ENCODE assay signal across 18 cellular contexts in genomic region chr6:97150932-97151331, GRCh38.
DNase-seq lines count a peak whose midpoint lies in the region; ATAC-seq and TF ChIP-seq lines count a peak whose summit lies in the region.
"Had no signal": no experiment of that assay in that cellular context is flagged by ENCODE, and none has a peak within 500 bp of the region (broad histone marks: within the 10 kb centered on the region; RNA-seq: fewer than 3 reads in every experiment).

No MANE protein-coding gene starts in this region.

- peaks cover 2% of the 10 kb centered on the region for H3K9me3 Mint-ChIP-seq in activated naive CD8-positive, alpha-beta T cell treated with anti-CD3 and anti-CD28 coated beads, Interleukin-2, amount 50 U/mL, for 24 hours
- H3K9me3 Mint-ChIP-seq in activated naive CD8-positive, alpha-beta T cell treated with anti-CD3 and anti-CD28 coated beads for 36 hours: peaks cover 2% of the 10 kb centered on the region

- no peak overlapping the region for H3K4me3 ChIP-seq in RWPE2 (ENCODE audit: severe bottlenecking)
- H3K4me3 ChIP-seq: GM23338 had no signal

- H3K27ac Mint-ChIP-seq in activated naive CD8-positive, alpha-beta T cell treated with anti-CD3 and anti-CD28 coated beads, Interleukin-2, amount 50 U/mL, for 24 hours: peak overlapping the region; percentile 62
- no peak overlapping the region for H3K27ac Mint-ChIP-seq in activated naive CD8-positive, alpha-beta T cell treated with anti-CD3 and anti-CD28 coated beads for 36 hours
- H3K27ac Mint-ChIP-seq: GM23338 had no signal

- no peaks in the 10 kb centered on the region for H3K27me3 Mint-ChIP-seq in activated naive CD8-positive, alpha-beta T cell treated with anti-CD3 and anti-CD28 coated beads, Interleukin-2, amount 50 U/mL, for 24 hours
- H3K27me3 Mint-ChIP-seq in activated naive CD8-positive, alpha-beta T cell treated with anti-CD3 and anti-CD28 coated beads for 36 hours: no peaks in the 10 kb centered on the region

- ATAC-seq in activated naive CD8-positive, alpha-beta T cell treated with anti-CD3 and anti-CD28 coated beads, Interleukin-2, amount 50 U/mL, for 24 hours: peak; percentile 97
- ATAC-seq in RWPE2 (ENCODE audit: low read depth) (peak; percentile 48; the same call in 2 of the 3 replicates), GM19035 (IDR thresholded peaks at IDR 0.05; ENCODE audit: unreplicated experiment) (no peak), HG02798 (IDR thresholded peaks at IDR 0.05; ENCODE audit: poor library complexity, unreplicated experiment) (no peak), HG03280 (IDR thresholded peaks at IDR 0.05; ENCODE audit: unreplicated experiment) (no peak)
- ATAC-seq: GM23338, HepG2, SK-N-SH treated with all-trans-retinoic acid at 6 μM for 48 hours had no signal

- peaks cover 58% of the 10 kb centered on the region for H3K36me3 ChIP-seq in RWPE2 (ENCODE audit: low read depth)

- H3K4me1 Mint-ChIP-seq in activated naive CD8-positive, alpha-beta T cell treated with anti-CD3 and anti-CD28 coated beads, Interleukin-2, amount 50 U/mL, for 24 hours: peaks cover 12% of the 10 kb centered on the region
- peaks cover 10% of the 10 kb centered on the region for H3K4me1 Mint-ChIP-seq in activated naive CD8-positive, alpha-beta T cell treated with anti-CD3 and anti-CD28 coated beads for 36 hours
- H3K4me1 Mint-ChIP-seq: GM23338 had no signal

- no peaks in the 10 kb centered on the region for H3K9me3 ChIP-seq in RWPE2 (ENCODE audit: severe bottlenecking)

- peaks cover 27% of the 10 kb centered on the region for H3K36me3 Mint-ChIP-seq in activated naive CD8-positive, alpha-beta T cell treated with anti-CD3 and anti-CD28 coated beads, Interleukin-2, amount 50 U/mL, for 24 hours (ENCODE audit: low read depth)
- H3K36me3 Mint-ChIP-seq in activated naive CD8-positive, alpha-beta T cell treated with anti-CD3 and anti-CD28 coated beads for 36 hours: peaks cover 20% of the 10 kb centered on the region

- no peak overlapping the region for H3K4me3 Mint-ChIP-seq in activated naive CD8-positive, alpha-beta T cell treated with anti-CD3 and anti-CD28 coated beads, Interleukin-2, amount 50 U/mL, for 24 hours
- no peak overlapping the region for H3K4me3 Mint-ChIP-seq in activated naive CD8-positive, alpha-beta T cell treated with anti-CD3 and anti-CD28 coated beads for 36 hours
- H3K4me3 Mint-ChIP-seq: GM23338 had no signal

- DNase-seq in activated naive CD8-positive, alpha-beta T cell treated with anti-CD3 and anti-CD28 coated beads, Interleukin-2, amount 50 U/mL, for 24 hours: no peak
- DNase-seq in activated naive CD8-positive, alpha-beta T cell treated with anti-CD3 and anti-CD28 coated beads for 36 hours: no peak
- no peak for DNase-seq in RWPE2 (ENCODE audit: low spot score)
- peak; percentile 60 for DNase-seq in islet precursor cell
- DNase-seq: AML-193, HCEC 1CT, KBM-7, NCI-H1105, NCI-H2081 treated with DMSO at 0.1 percent for 48 hours, NCI-H748 treated with DMSO at 0.1 percent for 48 hours, SIG-M5 had no signal

- H3K4me1 ChIP-seq in RWPE2 (ENCODE audit: insufficient read depth, poor library complexity, severe bottlenecking): no peaks in the 10 kb centered on the region

- H3K27ac ChIP-seq in RWPE2 (ENCODE audit: poor library complexity, severe bottlenecking): no peak overlapping the region
- H3K27ac ChIP-seq: C4-2B had no signal

- no peaks in the 10 kb centered on the region for H3K27me3 ChIP-seq in RWPE2 (ENCODE audit: insufficient read depth, poor library complexity, severe bottlenecking)

- TF ChIP-seq CTCF in RWPE2 (IDR thresholded peaks at IDR 0.05; ENCODE audit: poor library complexity, severe bottlenecking): no peak

Comparison
In these comparisons a context has a peak if more than half of its experiments do, and no peak if none do; other contexts are left out.
1. ATAC-seq: peak in activated naive CD8-positive, alpha-beta T cell treated with anti-CD3 and anti-CD28 coated beads, Interleukin-2, amount 50 U/mL, for 24 hours (single experiment) and RWPE2 (single experiment); none in GM19035 (single experiment), HG02798 (single experiment) and HG03280 (single experiment).